16 cellular contexts compared by ENCODE assay signal in the genomic region with DNA sequence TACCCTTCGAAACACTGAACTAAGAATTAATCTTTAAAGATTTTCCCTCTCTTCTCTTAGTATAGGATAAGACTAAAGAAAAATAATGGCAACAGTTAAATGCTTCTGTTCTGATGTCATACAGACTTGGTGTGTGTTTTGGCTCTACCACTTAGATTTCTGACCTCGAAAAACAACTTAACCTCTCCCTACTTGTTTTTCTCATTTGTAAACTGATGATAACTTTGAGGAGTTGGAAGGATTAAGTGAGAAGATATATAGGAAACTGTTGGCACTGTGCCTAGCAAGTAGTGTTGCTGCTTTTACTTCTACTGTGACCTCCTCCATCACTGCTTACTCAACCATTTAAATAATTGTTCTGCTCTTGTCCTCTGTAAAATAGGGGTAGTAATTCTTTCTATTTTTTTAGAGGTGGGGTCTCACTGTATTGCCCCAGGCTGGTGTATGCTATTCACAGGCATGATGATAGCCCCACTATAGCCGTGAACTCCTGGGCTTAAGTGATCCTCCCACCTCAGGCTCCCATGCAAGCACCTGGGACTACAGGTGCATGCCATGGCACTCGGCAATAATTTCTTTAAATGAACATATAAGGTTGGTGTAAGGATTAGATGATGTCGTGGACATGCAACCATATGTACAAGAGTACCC. TPM values are rescaled to one million over a fixed set of nuclear protein-coding genes. Genes with fewer than 3 reads are reported as not detected.
A peak's percentile ranks its signal among the peaks of the same experiment; 100 is the strongest.
DNase-seq lines count a peak whose midpoint lies in the region; ATAC-seq and TF ChIP-seq lines count a peak whose summit lies in the region.
"Had no signal": no experiment of that assay in that cellular context is flagged by ENCODE, and none has a peak within 500 bp of the region (broad histone marks: within the 10 kb centered on the region; RNA-seq: fewer than 3 reads in every experiment).

No MANE protein-coding gene starts in this region.

- TF ChIP-seq CTCF in breast epithelium (IDR thresholded peaks at IDR 0.05) (no peak), GM23338 (conservative IDR thresholded peaks at IDR 0.05; ENCODE audit: low read depth in 2 of 2) (no peak)

- ATAC-seq in left lobe of liver: peak; percentile 28
- no peak for ATAC-seq in GM23338
- no peak for ATAC-seq in HG02938 (IDR thresholded peaks at IDR 0.05; ENCODE audit: unreplicated experiment)
- ATAC-seq in HG03521 (IDR thresholded peaks at IDR 0.05; ENCODE audit: unreplicated experiment): no peak
- ATAC-seq: naive thymus-derived CD4-positive, alpha-beta T cell had no signal

- H3K27me3 ChIP-seq in breast epithelium (no peaks in the 10 kb centered on the region), GM23338 (ENCODE audit: insufficient read depth) (no peaks in the 10 kb centered on the region)
- H3K27me3 ChIP-seq: SJSA1, spleen had no signal

- no peak overlapping the region for H3K4me3 ChIP-seq in breast epithelium
- no peak overlapping the region for H3K4me3 ChIP-seq in GM23338
- H3K4me3 ChIP-seq: coronary artery, SJSA1, spleen had no signal

- H3F3A ChIP-seq in GM23338 (replicated peaks; ENCODE audit: low read depth): no peaks in the 10 kb centered on the region

- no peaks in the 10 kb centered on the region for H3K9me2 ChIP-seq in GM23338 (ENCODE audit: insufficient read depth)

- H3K36me3 Mint-ChIP-seq in GM23338 (ENCODE audit: low read depth): no peaks in the 10 kb centered on the region
- H3K36me3 Mint-ChIP-seq: naive thymus-derived CD4-positive, alpha-beta T cell had no signal

- H3K27ac Mint-ChIP-seq in GM23338: no peak overlapping the region
- H3K27ac Mint-ChIP-seq: activated naive CD4-positive, alpha-beta T cell treated with anti-CD3 and anti-CD28 coated beads, Interleukin-2, amount 50 U/mL, for 24 hours; naive thymus-derived CD4-positive, alpha-beta T cell had no signal

- no peak overlapping the region for H3K4me3 Mint-ChIP-seq in GM23338
- H3K4me3 Mint-ChIP-seq: activated naive CD4-positive, alpha-beta T cell treated with anti-CD3 and anti-CD28 coated beads, Interleukin-2, amount 50 U/mL, for 24 hours; naive thymus-derived CD4-positive, alpha-beta T cell had no signal

- no peaks in the 10 kb centered on the region for H3K27me3 Mint-ChIP-seq in GM23338 (ENCODE audit: insufficient read depth, low read depth, poor library complexity)
- H3K27me3 Mint-ChIP-seq: activated naive CD4-positive, alpha-beta T cell treated with anti-CD3 and anti-CD28 coated beads, Interleukin-2, amount 50 U/mL, for 24 hours; naive thymus-derived CD4-positive, alpha-beta T cell had no signal

- no peaks in the 10 kb centered on the region for H3K9me3 Mint-ChIP-seq in GM23338
- H3K9me3 Mint-ChIP-seq: activated naive CD4-positive, alpha-beta T cell treated with anti-CD3 and anti-CD28 coated beads, Interleukin-2, amount 50 U/mL, for 24 hours; naive thymus-derived CD4-positive, alpha-beta T cell had no signal

- in situ Hi-C loops in T47D (cut with HindIII; ENCODE audit: low pct_unique_long_range_greater_than_20kb, low sequenced_read_pairs): no loop called here

- TF ChIP-seq POLR2A in breast epithelium (IDR thresholded peaks at IDR 0.05): no peak

- H3K4me2 ChIP-seq in GM23338: no peak overlapping the region

- no peaks in the 10 kb centered on the region for H4K20me1 ChIP-seq in GM23338 (replicated peaks; ENCODE audit: insufficient read depth)

- H3K27ac ChIP-seq in breast epithelium: no peak overlapping the region
- H3K27ac ChIP-seq in GM23338 (ENCODE audit: low read depth): no peak overlapping the region; the same call in 1 of the 2 replicates
- H3K27ac ChIP-seq: SJSA1, spleen had no signal

- peaks cover 38% of the 10 kb centered on the region for H3K4me1 Mint-ChIP-seq in GM23338

- H3K4me1 ChIP-seq in breast epithelium: no peaks in the 10 kb centered on the region
- peaks cover 17% of the 10 kb centered on the region for H3K4me1 ChIP-seq in GM23338 (ENCODE audit: insufficient read depth)

- intact Hi-C loops in breast epithelium (cut with DNase I; ENCODE audit: low total_unique reads): no loop called here

- H3K36me3 ChIP-seq in breast epithelium: no peaks in the 10 kb centered on the region
- H3K36me3 ChIP-seq in GM23338 (ENCODE audit: insufficient read depth): no peaks in the 10 kb centered on the region

- peaks cover 46% of the 10 kb centered on the region for H3K79me2 ChIP-seq in GM23338 (replicated peaks; ENCODE audit: insufficient read depth)

- H3K9me3 ChIP-seq in breast epithelium: no peaks in the 10 kb centered on the region
- H3K9me3 ChIP-seq: SJSA1, spleen had no signal

- DNase-seq in T47D (ENCODE audit: low read depth in 1 of 2, low spot score in 1 of 2) (peak; percentile 36 to 69), breast epithelium (ENCODE audit: low spot score in 2 of 2) (no peak), brain pericyte (ENCODE audit: low read depth, low spot score) (peak; percentile 27), left lobe of liver (ENCODE audit: low spot score) (no peak), GM23338 (ENCODE audit: low spot score) (no peak), NAMALWA (ENCODE audit: low spot score) (no peak)
- DNase-seq: 8988T; MM.1S; naive thymus-derived CD4-positive, alpha-beta T cell; NCI-H2171; spleen had no signal

- no peak overlapping the region for H2AFZ ChIP-seq in GM23338

TF ChIP-seq in GM23338, 12 proteins besides CTCF, POLR2A, EP300 and RAD21 (continues in another document):
- no peak for TF ChIP-seq POLR2AphosphoS5 (IDR thresholded peaks at IDR 0.05; ENCODE audit: low read depth)
- no peak for TF ChIP-seq EZH2 (IDR thresholded peaks at IDR 0.05; ENCODE audit: low read depth, unreplicated experiment)
- no peak for TF ChIP-seq JUNB (IDR thresholded peaks at IDR 0.05; ENCODE audit: unreplicated experiment)
- TF ChIP-seq ZNF331 (CRISPR knock-in tag; IDR thresholded peaks at IDR 0.05; ENCODE audit: low read depth): no peak
- TF ChIP-seq, protein P1, sequence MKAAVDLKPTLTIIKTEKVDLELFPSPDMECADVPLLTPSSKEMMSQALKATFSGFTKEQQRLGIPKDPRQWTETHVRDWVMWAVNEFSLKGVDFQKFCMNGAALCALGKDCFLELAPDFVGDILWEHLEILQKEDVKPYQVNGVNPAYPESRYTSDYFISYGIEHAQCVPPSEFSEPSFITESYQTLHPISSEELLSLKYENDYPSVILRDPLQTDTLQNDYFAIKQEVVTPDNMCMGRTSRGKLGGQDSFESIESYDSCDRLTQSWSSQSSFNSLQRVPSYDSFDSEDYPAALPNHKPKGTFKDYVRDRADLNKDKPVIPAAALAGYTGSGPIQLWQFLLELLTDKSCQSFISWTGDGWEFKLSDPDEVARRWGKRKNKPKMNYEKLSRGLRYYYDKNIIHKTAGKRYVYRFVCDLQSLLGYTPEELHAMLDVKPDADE (IDR thresholded peaks at IDR 0.05): no peak
- no peak for TF ChIP-seq NANOG (IDR thresholded peaks at IDR 0.05; ENCODE audit: borderline replicate concordance)
- no peak for TF ChIP-seq CREB1 (CRISPR knock-in tag; IDR thresholded peaks at IDR 0.05; ENCODE audit: low read depth)
- TF ChIP-seq, protein P2, sequence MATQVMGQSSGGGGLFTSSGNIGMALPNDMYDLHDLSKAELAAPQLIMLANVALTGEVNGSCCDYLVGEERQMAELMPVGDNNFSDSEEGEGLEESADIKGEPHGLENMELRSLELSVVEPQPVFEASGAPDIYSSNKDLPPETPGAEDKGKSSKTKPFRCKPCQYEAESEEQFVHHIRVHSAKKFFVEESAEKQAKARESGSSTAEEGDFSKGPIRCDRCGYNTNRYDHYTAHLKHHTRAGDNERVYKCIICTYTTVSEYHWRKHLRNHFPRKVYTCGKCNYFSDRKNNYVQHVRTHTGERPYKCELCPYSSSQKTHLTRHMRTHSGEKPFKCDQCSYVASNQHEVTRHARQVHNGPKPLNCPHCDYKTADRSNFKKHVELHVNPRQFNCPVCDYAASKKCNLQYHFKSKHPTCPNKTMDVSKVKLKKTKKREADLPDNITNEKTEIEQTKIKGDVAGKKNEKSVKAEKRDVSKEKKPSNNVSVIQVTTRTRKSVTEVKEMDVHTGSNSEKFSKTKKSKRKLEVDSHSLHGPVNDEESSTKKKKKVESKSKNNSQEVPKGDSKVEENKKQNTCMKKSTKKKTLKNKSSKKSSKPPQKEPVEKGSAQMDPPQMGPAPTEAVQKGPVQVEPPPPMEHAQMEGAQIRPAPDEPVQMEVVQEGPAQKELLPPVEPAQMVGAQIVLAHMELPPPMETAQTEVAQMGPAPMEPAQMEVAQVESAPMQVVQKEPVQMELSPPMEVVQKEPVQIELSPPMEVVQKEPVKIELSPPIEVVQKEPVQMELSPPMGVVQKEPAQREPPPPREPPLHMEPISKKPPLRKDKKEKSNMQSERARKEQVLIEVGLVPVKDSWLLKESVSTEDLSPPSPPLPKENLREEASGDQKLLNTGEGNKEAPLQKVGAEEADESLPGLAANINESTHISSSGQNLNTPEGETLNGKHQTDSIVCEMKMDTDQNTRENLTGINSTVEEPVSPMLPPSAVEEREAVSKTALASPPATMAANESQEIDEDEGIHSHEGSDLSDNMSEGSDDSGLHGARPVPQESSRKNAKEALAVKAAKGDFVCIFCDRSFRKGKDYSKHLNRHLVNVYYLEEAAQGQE (IDR thresholded peaks at IDR 0.05; ENCODE audit: unreplicated experiment): no peak
- no peak for TF ChIP-seq EZH2phosphoT487 (IDR thresholded peaks at IDR 0.05; ENCODE audit: unreplicated experiment)
- TF ChIP-seq ZNF114 (CRISPR knock-in tag; IDR thresholded peaks at IDR 0.05): no peak
- no peak for TF ChIP-seq STAT1 (IDR thresholded peaks at IDR 0.05; ENCODE audit: unreplicated experiment)

RNA-seq across cellular contexts. Expression of a gene that starts 22.4 kb away (rescaled TPM):
- total RNA-seq in breast epithelium (10 to 100 TPM; 15.4 to 41.3 (median 27.2) TPM), left lobe of liver (15.8 TPM)
- 22.0 and 26.7 TPM in 2 replicates for total RNA-seq in GM23338 (2014; rRNA removed; shearing (Covaris generic))
- polyA plus RNA-seq in GM23338 (2016; fragmentation: Nextera tagmentation; extraction: Ambion mirVana): 9.0 and 9.1 TPM in 2 replicates

Comparison
In these comparisons a context has a peak if more than half of its experiments do, and no peak if none do; other contexts are left out.
1. DNase-seq: peak in T47D (2 of 2) and brain pericyte (single experiment); none in breast epithelium (0 of 2), left lobe of liver (single experiment), GM23338 (single experiment) and NAMALWA (single experiment).